8 cellular contexts compared by ENCODE assay signal in genomic region chr17:78127240-78127887, GRCh38. TPM values are rescaled to one million over a fixed set of nuclear protein-coding genes. Genes with fewer than 3 reads are reported as not detected.
DNase-seq lines count a peak whose midpoint lies in the region; ATAC-seq and TF ChIP-seq lines count a peak whose summit lies in the region.

No MANE protein-coding gene starts in this region.

- no peaks in the 10 kb centered on the region for H3K27me3 ChIP-seq in effector memory CD4-positive, alpha-beta T cell (replicated peaks; ENCODE audit: control insufficient read depth, insufficient read depth, low read length, poor library complexity, severe bottlenecking)
- no peaks in the 10 kb centered on the region for H3K27me3 ChIP-seq in suprapubic skin

- ATAC-seq in activated CD4-positive, alpha-beta T cell treated with anti-CD3 and anti-CD28 coated beads for 36 hours: peak; percentile 27
- ATAC-seq in GM19324 (IDR thresholded peaks at IDR 0.05; ENCODE audit: low FRiP score, unreplicated experiment): no peak

- H3K4me1 Mint-ChIP-seq in activated CD4-positive, alpha-beta T cell treated with anti-CD3 and anti-CD28 coated beads for 36 hours: peaks cover 53% of the 10 kb centered on the region

- DNase-seq in stimulated activated CD4-positive, alpha-beta T cell treated with anti-CD3 and anti-CD28 coated beads, Interleukin-15, amount 100 ng/mL, for 24 hours: peak; percentile 81
- DNase-seq in stimulated activated CD4-positive, alpha-beta T cell treated with anti-CD3 and anti-CD28 coated beads, Interleukin-12 subunit alpha, Interleukin-12 subunit beta, amount 100 ng/mL, for 4 hours: no peak
- DNase-seq in activated CD4-positive, alpha-beta T cell treated with anti-CD3 and anti-CD28 coated beads for 36 hours: peak; percentile 80
- DNase-seq in effector memory CD4-positive, alpha-beta T cell: peak; percentile 56 to 66 (median 58)
- DNase-seq in midbrain (lab: John Stamatoyannopoulos, UW) (peak; percentile 92), suprapubic skin (ENCODE audit: low spot score in 2 of 2) (peak in 1 of 2 donors; percentile 91), DMS153 treated with DMSO at 0.1 percent for 48 hours (lab: John Stamatoyannopoulos, UW; ENCODE audit: unreplicated experiment) (no peak)

- peak overlapping the region; percentile 79 for H3K27ac Mint-ChIP-seq in activated CD4-positive, alpha-beta T cell treated with anti-CD3 and anti-CD28 coated beads for 36 hours

- peaks cover 75% of the 10 kb centered on the region for H3K4me1 ChIP-seq in effector memory CD4-positive, alpha-beta T cell (ENCODE audit: control insufficient read depth, insufficient read depth, low read length, poor library complexity, severe bottlenecking)
- H3K4me1 ChIP-seq in suprapubic skin: peaks cover 80% of the 10 kb centered on the region

- POLR2A ChIA-PET in activated CD4-positive, alpha-beta T cell treated with anti-CD3 and anti-CD28 coated beads for 36 hours (lab: Charles Lee): interaction anchor here (0.5 to 1.4 kb wide), 4 partner anchors 9 to 44 kb away, joined by 3 to 4 read pairs (median 3); no protein-coding TSS in a partner anchor

- TF ChIP-seq CTCF in suprapubic skin (IDR thresholded peaks at IDR 0.05): no peak

- peak in 1 of 2 donors; percentile 31 for TF ChIP-seq POLR2A in suprapubic skin (IDR thresholded peaks at IDR 0.05)

- WGBS in suprapubic skin: 3% methylated on average over 12 of the region's 25 CpGs

- CTCF ChIA-PET in activated CD4-positive, alpha-beta T cell treated with anti-CD3 and anti-CD28 coated beads for 36 hours (lab: Charles Lee): interaction anchor here (0.9 to 2.5 kb wide), 4 partner anchors 10 to 14 kb away, joined by 3 to 13 read pairs (median 5); no protein-coding TSS in a partner anchor

- H3K27me3 Mint-ChIP-seq in activated CD4-positive, alpha-beta T cell treated with anti-CD3 and anti-CD28 coated beads for 36 hours: no peaks in the 10 kb centered on the region

- H3K9me3 Mint-ChIP-seq in activated CD4-positive, alpha-beta T cell treated with anti-CD3 and anti-CD28 coated beads for 36 hours (ENCODE audit: low read depth): no peaks in the 10 kb centered on the region

- no peak for TF ChIP-seq EP300 in suprapubic skin (IDR thresholded peaks at IDR 0.05)

- H3K9me3 ChIP-seq in effector memory CD4-positive, alpha-beta T cell (ENCODE audit: control insufficient read depth, low read length): no peaks in the 10 kb centered on the region
- H3K9me3 ChIP-seq in suprapubic skin: no peaks in the 10 kb centered on the region

- intact Hi-C loops in activated CD4-positive, alpha-beta T cell treated with anti-CD3 and anti-CD28 coated beads for 36 hours (cut with DNase I, micrococcal nuclease): loop anchor here (5.0 to 10.0 kb wide), 2 partner anchors 665 to 673 kb away; no protein-coding TSS in a partner anchor

- peak overlapping the region; percentile 94 for H3K4me3 Mint-ChIP-seq in activated CD4-positive, alpha-beta T cell treated with anti-CD3 and anti-CD28 coated beads for 36 hours

- H3K27ac ChIP-seq in effector memory CD4-positive, alpha-beta T cell (ENCODE audit: insufficient read depth, low read length, poor library complexity, severe bottlenecking): peak overlapping the region; percentile 86
- peak overlapping the region; percentile 89 for H3K27ac ChIP-seq in suprapubic skin

- peak overlapping the region; percentile 97 for H3K4me3 ChIP-seq in effector memory CD4-positive, alpha-beta T cell (ENCODE audit: insufficient read depth, low read depth, low read length, poor library complexity, severe bottlenecking)
- peak overlapping the region; percentile 69 for H3K4me3 ChIP-seq in suprapubic skin

- peaks cover 41% of the 10 kb centered on the region for H3K36me3 Mint-ChIP-seq in activated CD4-positive, alpha-beta T cell treated with anti-CD3 and anti-CD28 coated beads for 36 hours (ENCODE audit: low read depth)

- H3K36me3 ChIP-seq in effector memory CD4-positive, alpha-beta T cell (ENCODE audit: control insufficient read depth, insufficient read depth, low read length): peaks cover 37% of the 10 kb centered on the region
- H3K36me3 ChIP-seq in suprapubic skin: peaks cover 34% of the 10 kb centered on the region

RNA-seq across cellular contexts. Expression of gene TMC6, which starts 1.2 kb away (rescaled TPM):
- total RNA-seq in activated CD4-positive, alpha-beta T cell treated with anti-CD3 and anti-CD28 coated beads for 36 hours: 100 to 1,000 TPM; 138 to 145 TPM
- 10 to 100 TPM; 27.9 to 48.8 (median 32.0) TPM for total RNA-seq in suprapubic skin

RNA-seq across cellular contexts. Expression of gene TMC8, which starts 3.2 kb away (rescaled TPM):
- 100 to 1,000 TPM; 123 to 139 TPM for total RNA-seq in activated CD4-positive, alpha-beta T cell treated with anti-CD3 and anti-CD28 coated beads for 36 hours
- total RNA-seq in suprapubic skin: 1 to 10 TPM in 2 of 4 donors, under 1 TPM in 2; 0.36 to 6.4 (median 1.8) TPM

RNA-seq across cellular contexts. Expression of gene C17orf99, which starts 18.8 kb away (rescaled TPM):
- not detected for total RNA-seq in activated CD4-positive, alpha-beta T cell treated with anti-CD3 and anti-CD28 coated beads for 36 hours
- 1 to 10 TPM in 3 of 4 donors, not detected in 1; 1.4 to 2.7 (median 2.1) TPM for total RNA-seq in suprapubic skin

RNA-seq across cellular contexts. Expression of gene SYNGR2, which starts 41.0 kb away (rescaled TPM):
- total RNA-seq in activated CD4-positive, alpha-beta T cell treated with anti-CD3 and anti-CD28 coated beads for 36 hours: 10 to 100 TPM; 79.1 to 89.2 TPM
- 100 to 1,000 TPM; 127 to 139 (median 133) TPM for total RNA-seq in suprapubic skin

RNA-seq across cellular contexts. Expression of gene TK1, which starts 59.5 kb away (rescaled TPM):
- 100 to 1,000 TPM; 157 to 195 TPM for total RNA-seq in activated CD4-positive, alpha-beta T cell treated with anti-CD3 and anti-CD28 coated beads for 36 hours
- total RNA-seq in suprapubic skin: 1 to 10 TPM; 1.0 to 9.1 (median 7.0) TPM

Comparison
In these comparisons a context has a peak if more than half of its experiments do, and no peak if none do; other contexts are left out.
1. DNase-seq: peak in stimulated activated CD4-positive, alpha-beta T cell treated with anti-CD3 and anti-CD28 coated beads, Interleukin-15, amount 100 ng/mL, for 24 hours (single experiment), activated CD4-positive, alpha-beta T cell treated with anti-CD3 and anti-CD28 coated beads for 36 hours (single experiment), effector memory CD4-positive, alpha-beta T cell (3 of 3) and midbrain (single experiment); none in stimulated activated CD4-positive, alpha-beta T cell treated with anti-CD3 and anti-CD28 coated beads, Interleukin-12 subunit alpha, Interleukin-12 subunit beta, amount 100 ng/mL, for 4 hours (single experiment) and DMS153 treated with DMSO at 0.1 percent for 48 hours (single experiment).
2. RNA of gene TMC8, which starts 3.2 kb away (total RNA-seq): 123 to 139 TPM in activated CD4-positive, alpha-beta T cell treated with anti-CD3 and anti-CD28 coated beads for 36 hours; 0.36 to 6.4 TPM in suprapubic skin; every median in the first group is over 10 times any median in the second.